ENCODE assay signal across 9 cellular contexts in the genomic region with DNA sequence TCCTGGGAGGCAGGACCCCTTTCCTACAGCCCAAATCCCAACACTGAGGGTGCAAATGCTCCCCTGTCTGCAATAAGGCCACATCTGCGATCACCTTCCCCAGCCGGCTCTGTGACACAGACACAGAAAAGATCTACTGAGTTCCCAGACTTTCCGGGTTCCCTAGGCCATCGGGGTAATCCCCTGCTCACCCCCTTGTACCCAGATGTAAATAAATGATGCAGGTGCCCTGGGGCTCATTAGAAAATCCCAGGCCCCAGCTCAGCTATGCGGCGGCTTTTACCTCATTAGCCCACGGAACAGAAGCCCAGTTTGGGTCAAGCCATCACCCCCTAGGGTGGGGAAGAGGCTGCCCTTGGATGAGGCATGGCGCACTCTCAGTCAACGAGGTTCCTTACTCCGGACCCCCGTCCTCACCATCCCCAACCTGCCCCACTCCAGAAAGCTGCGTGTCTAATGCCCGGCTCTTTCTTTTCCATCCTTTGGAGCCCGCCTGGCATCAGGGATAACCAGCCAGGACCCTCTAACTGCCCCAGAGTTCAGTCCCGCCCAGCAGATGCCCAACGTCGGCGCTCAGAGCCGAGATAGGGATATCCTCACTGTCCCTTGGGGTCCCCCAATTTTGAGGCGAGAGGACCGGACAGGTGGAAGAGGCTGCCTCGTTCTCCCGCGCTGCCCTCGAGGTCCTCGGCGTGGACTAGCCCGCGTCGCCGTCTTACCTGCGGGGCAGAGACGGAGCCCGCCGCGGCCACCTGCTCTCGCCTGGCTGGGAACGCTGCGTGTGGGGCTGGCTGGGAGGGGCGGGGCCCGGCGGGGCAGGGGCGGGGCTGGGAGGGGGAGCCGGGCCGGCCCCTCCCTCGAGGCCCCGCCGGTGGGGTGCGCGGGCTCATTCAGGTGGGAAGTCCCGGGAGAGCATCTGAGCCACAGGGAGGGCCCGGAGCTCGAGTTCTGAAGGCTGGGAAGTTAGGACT. TPM values are rescaled to one million over a fixed set of nuclear protein-coding genes. Genes with fewer than 3 reads are reported as not detected.
DNase-seq lines count a peak whose midpoint lies in the region; ATAC-seq lines count a peak whose summit lies in the region.
"Had no signal": no experiment of that assay in that cellular context is flagged by ENCODE, and none has a peak within 500 bp of the region (broad histone marks: within the 10 kb centered on the region; RNA-seq: fewer than 3 reads in every experiment).

A gene with protein sequence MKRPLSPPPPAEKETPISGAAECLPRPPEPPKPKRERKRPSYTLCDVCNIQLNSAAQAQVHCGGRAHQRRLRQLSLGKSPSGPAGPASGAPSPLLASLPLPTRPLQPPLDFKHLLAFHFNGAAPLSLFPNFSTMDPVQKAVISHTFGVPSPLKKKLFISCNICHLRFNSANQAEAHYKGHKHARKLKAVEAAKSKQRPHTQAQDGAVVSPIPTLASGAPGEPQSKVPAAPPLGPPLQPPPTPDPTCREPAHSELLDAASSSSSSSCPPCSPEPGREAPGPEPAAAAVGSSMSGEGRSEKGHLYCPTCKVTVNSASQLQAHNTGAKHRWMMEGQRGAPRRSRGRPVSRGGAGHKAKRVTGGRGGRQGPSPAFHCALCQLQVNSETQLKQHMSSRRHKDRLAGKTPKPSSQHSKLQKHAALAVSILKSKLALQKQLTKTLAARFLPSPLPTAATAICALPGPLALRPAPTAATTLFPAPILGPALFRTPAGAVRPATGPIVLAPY (minus strand): TSS at position 783 of the 971 bp plus-strand sequence. CDS start 35,417 bp downstream, outside the sequence.

- CTCF ChIA-PET in CD8-positive, alpha-beta memory T cell (lab: Charles Lee), result interaction anchor here (0.8 to 1.4 kb wide), 2 partner anchors 18 to 73 kb away, joined by 3 read pairs; no protein-coding TSS in a partner anchor
- CTCF ChIA-PET in naive thymus-derived CD4-positive, alpha-beta T cell (lab: Charles Lee), result interaction anchor here (1.0 to 2.5 kb wide), 2 partner anchors 10 to 13 kb away, joined by 3 to 8 read pairs; no protein-coding TSS in a partner anchor

- DNase-seq in CD8-positive, alpha-beta memory T cell, result peak in 4 of 5 donors; percentile 37 to 67 (median 41)
- DNase-seq in NCI-H510A treated with DMSO at 0.1 percent for 48 hours (lab: John Stamatoyannopoulos, UW) (peak; percentile 4), medulla oblongata (ENCODE audit: extremely low spot score) (no peak), NAMALWA (ENCODE audit: low spot score) (no peak)
- DNase-seq in naive thymus-derived CD4-positive, alpha-beta T cell, result peak in 5 of 9 donors; percentile 24 to 59 (median 36)
- DNase-seq: right lobe of liver had no signal

- H3K4me3 ChIP-seq in CD8-positive, alpha-beta memory T cell (ENCODE audit: low read length), result no peak within 1 kb of the TSS
- peak within 1 kb of the TSS; percentile 39 for H3K4me3 ChIP-seq in naive thymus-derived CD4-positive, alpha-beta T cell (ENCODE audit: low read length)
- H3K4me3 ChIP-seq: right lobe of liver had no signal

- peak within 1 kb of the TSS in 1 of 8 donors; percentile 29 for H3K27ac Mint-ChIP-seq in CD8-positive, alpha-beta memory T cell
- H3K27ac Mint-ChIP-seq in activated naive CD4-positive, alpha-beta T cell treated with anti-CD3 and anti-CD28 coated beads, Interleukin-2, amount 50 U/mL, for 24 hours, result no peak within 1 kb of the TSS
- H3K27ac Mint-ChIP-seq in naive thymus-derived CD4-positive, alpha-beta T cell, result peak within 1 kb of the TSS in 1 of 9 donors; percentile 3

- peaks cover 5 to 8% (median 6%) of the 10 kb centered on the region in 3 donors for H3K4me1 Mint-ChIP-seq in CD8-positive, alpha-beta memory T cell
- H3K4me1 Mint-ChIP-seq in activated naive CD4-positive, alpha-beta T cell treated with anti-CD3 and anti-CD28 coated beads, Interleukin-2, amount 50 U/mL, for 24 hours, result peaks cover 8% of the 10 kb centered on the region
- peaks cover 0 to 12% (median 8%) of the 10 kb centered on the region in 7 donors for H3K4me1 Mint-ChIP-seq in naive thymus-derived CD4-positive, alpha-beta T cell

- peaks cover 0 to 4% (median 0%) of the 10 kb centered on the region in 3 donors for H3K36me3 Mint-ChIP-seq in CD8-positive, alpha-beta memory T cell
- peaks cover 3% of the 10 kb centered on the region for H3K36me3 Mint-ChIP-seq in activated naive CD4-positive, alpha-beta T cell treated with anti-CD3 and anti-CD28 coated beads, Interleukin-2, amount 50 U/mL, for 24 hours
- peaks cover 0 to 3% (median 0%) of the 10 kb centered on the region in 5 donors for H3K36me3 Mint-ChIP-seq in naive thymus-derived CD4-positive, alpha-beta T cell

- peaks cover 19% of the 10 kb centered on the region for H3K27me3 ChIP-seq in CD8-positive, alpha-beta memory T cell (ENCODE audit: insufficient read depth, low read length, poor library complexity, severe bottlenecking)
- no peaks in the 10 kb centered on the region for H3K27me3 ChIP-seq in naive thymus-derived CD4-positive, alpha-beta T cell (ENCODE audit: control insufficient read depth in 2 of 2, insufficient read depth in 2 of 2, low read length in 2 of 2)
- H3K27me3 ChIP-seq: right lobe of liver had no signal

- intact Hi-C loops in naive thymus-derived CD4-positive, alpha-beta T cell (cut with micrococcal nuclease), result no loop called here

- peak; percentile 79 for ATAC-seq in naive thymus-derived CD4-positive, alpha-beta T cell
- ATAC-seq in GM18519 (IDR thresholded peaks at IDR 0.05; ENCODE audit: low FRiP score, unreplicated experiment), result no peak
- ATAC-seq in GM18498 (IDR thresholded peaks at IDR 0.05; ENCODE audit: unreplicated experiment), result no peak

- no peaks in the 10 kb centered on the region for H3K36me3 ChIP-seq in CD8-positive, alpha-beta memory T cell (ENCODE audit: insufficient read depth, low read length)
- peaks cover 0 to 1% (median 0%) of the 10 kb centered on the region in 3 experiments for H3K36me3 ChIP-seq in naive thymus-derived CD4-positive, alpha-beta T cell (ENCODE audit: control insufficient read depth in 2 of 3, insufficient read depth in 3 of 3, low read length in 3 of 3)
- H3K36me3 ChIP-seq: right lobe of liver had no signal

- peaks cover 16 to 32% of the 10 kb centered on the region in 2 donors for H3K27me3 Mint-ChIP-seq in CD8-positive, alpha-beta memory T cell
- H3K27me3 Mint-ChIP-seq in activated naive CD4-positive, alpha-beta T cell treated with anti-CD3 and anti-CD28 coated beads, Interleukin-2, amount 50 U/mL, for 24 hours, result peaks cover 7% of the 10 kb centered on the region
- peaks cover 0 to 26% (median 17%) of the 10 kb centered on the region in 5 donors for H3K27me3 Mint-ChIP-seq in naive thymus-derived CD4-positive, alpha-beta T cell

- H3K4me3 Mint-ChIP-seq in CD8-positive, alpha-beta memory T cell, result peak within 1 kb of the TSS in 5 of 7 donors; percentile 25 to 78 (median 54)
- peak within 1 kb of the TSS; percentile 73 for H3K4me3 Mint-ChIP-seq in activated naive CD4-positive, alpha-beta T cell treated with anti-CD3 and anti-CD28 coated beads, Interleukin-2, amount 50 U/mL, for 24 hours
- H3K4me3 Mint-ChIP-seq in naive thymus-derived CD4-positive, alpha-beta T cell, result peak within 1 kb of the TSS; percentile 38 to 78 (median 60)

- H3K4me1 ChIP-seq in CD8-positive, alpha-beta memory T cell (ENCODE audit: insufficient read depth, low read length), result peaks cover 6% of the 10 kb centered on the region
- H3K4me1 ChIP-seq in naive thymus-derived CD4-positive, alpha-beta T cell (ENCODE audit: control insufficient read depth in 2 of 2, insufficient read depth in 2 of 2, low read length in 2 of 2), result peaks cover 6 to 8% of the 10 kb centered on the region in 2 donors

- no peak within 1 kb of the TSS for H3K27ac ChIP-seq in CD8-positive, alpha-beta memory T cell (ENCODE audit: low read depth, low read length)
- H3K27ac ChIP-seq in naive thymus-derived CD4-positive, alpha-beta T cell (ENCODE audit: low read depth, low read length), result no peak within 1 kb of the TSS
- H3K27ac ChIP-seq: right lobe of liver had no signal

- H3K9me3 ChIP-seq in CD8-positive, alpha-beta memory T cell (ENCODE audit: low read length), result no peaks in the 10 kb centered on the region
- no peaks in the 10 kb centered on the region for H3K9me3 ChIP-seq in naive thymus-derived CD4-positive, alpha-beta T cell (ENCODE audit: control insufficient read depth in 2 of 3, low read length in 3 of 3)
- H3K9me3 ChIP-seq: right lobe of liver had no signal

- POLR2A ChIA-PET in CD8-positive, alpha-beta memory T cell (lab: Charles Lee), result interaction anchor here (0.5 kb wide), 1 partner anchor 135 kb away, joined by 3 read pairs; no protein-coding TSS in a partner anchor
- POLR2A ChIA-PET in naive thymus-derived CD4-positive, alpha-beta T cell (lab: Charles Lee), result interaction anchor here (0.9 to 2.0 kb wide), 3 partner anchors 10 to 20 kb away, joined by 3 to 11 read pairs (median 4); partner anchors contain the start of gene DHX58

- no peaks in the 10 kb centered on the region for H3K9me3 Mint-ChIP-seq in CD8-positive, alpha-beta memory T cell
- no peaks in the 10 kb centered on the region for H3K9me3 Mint-ChIP-seq in activated naive CD4-positive, alpha-beta T cell treated with anti-CD3 and anti-CD28 coated beads, Interleukin-2, amount 50 U/mL, for 24 hours
- no peaks in the 10 kb centered on the region for H3K9me3 Mint-ChIP-seq in naive thymus-derived CD4-positive, alpha-beta T cell

RNA-seq across cellular contexts. Expression of the gene that starts here (rescaled TPM):
- total RNA-seq in CD8-positive, alpha-beta memory T cell, result not detected
- polyA plus RNA-seq in CD8-positive, alpha-beta memory T cell, result not detected
- under 1 TPM in 4 of 5 experiments, not detected in 1; 0.15 to 0.45 (median 0.23) TPM for total RNA-seq in naive thymus-derived CD4-positive, alpha-beta T cell
- polyA plus RNA-seq in naive thymus-derived CD4-positive, alpha-beta T cell, result not detected

Comparison
In these comparisons a context has a peak if more than half of its experiments do, and no peak if none do; other contexts are left out.
1. Peak in DNase-seq in CD8-positive, alpha-beta memory T cell; RNA of the gene not detected or under 1 TPM.
2. Peak in DNase-seq, ATAC-seq and H3K4me3 ChIP-seq in naive thymus-derived CD4-positive, alpha-beta T cell; RNA of the gene not detected or under 1 TPM.